ENCODE assay signal across 8 cellular contexts in genomic region chr12:7961395-7962188, GRCh38. TPM values are rescaled to one million over a fixed set of nuclear protein-coding genes. Genes with fewer than 3 reads are reported as not detected.
DNase-seq lines count a peak whose midpoint lies in the region; ATAC-seq and TF ChIP-seq lines count a peak whose summit lies in the region.

No MANE protein-coding gene starts in this region.

- H2BK20ac ChIP-seq in IMR-90 (ENCODE audit: low read depth, low read length), result no peak overlapping the region

- no peaks in the 10 kb centered on the region for H3K27me3 ChIP-seq in CD4-positive, CD25-positive, alpha-beta regulatory T cell (ENCODE audit: control insufficient read depth, insufficient read depth, low read length)
- no peaks in the 10 kb centered on the region for H3K27me3 ChIP-seq in IMR-90 (ENCODE audit: control insufficient read depth, insufficient read depth, low read length)
- no peaks in the 10 kb centered on the region for H3K27me3 ChIP-seq in colonic mucosa

- intact Hi-C loops in IMR-90 (cut with micrococcal nuclease), result loop anchor here (2.0 kb wide), 1 partner anchor 33 kb away; no protein-coding TSS in a partner anchor
- intact Hi-C loops in colonic mucosa (cut with DNase I), result no loop called here

- no peak for DNase-seq in CD4-positive, CD25-positive, alpha-beta regulatory T cell
- peak; percentile 88 for DNase-seq in IMR-90
- no peak for DNase-seq in colonic mucosa
- DNase-seq in neural crest cell (ENCODE audit: low read depth, low spot score), result no peak
- no peak for DNase-seq in DMS 273 (lab: John Stamatoyannopoulos, UW; ENCODE audit: unreplicated experiment)
- DNase-seq in NCI-H2171 treated with DMSO at 0.1 percent for 48 hours (lab: John Stamatoyannopoulos, UW), result no peak

- no peaks in the 10 kb centered on the region for H3K36me3 ChIP-seq in CD4-positive, CD25-positive, alpha-beta regulatory T cell (ENCODE audit: control insufficient read depth, insufficient read depth, low read length)
- H3K36me3 ChIP-seq in IMR-90 (ENCODE audit: control insufficient read depth, insufficient read depth, low read length) (no peaks in the 10 kb centered on the region), colonic mucosa (no peaks in the 10 kb centered on the region)

- H2BK15ac ChIP-seq in IMR-90 (ENCODE audit: low read depth, low read length), result peak overlapping the region; percentile 13; the same call in 1 of the 3 replicates

- H3K27ac ChIP-seq in CD4-positive, CD25-positive, alpha-beta regulatory T cell (ENCODE audit: insufficient read depth, low read length, poor library complexity, severe bottlenecking), result peak overlapping the region; percentile 92
- H3K27ac ChIP-seq in IMR-90 (ENCODE audit: insufficient read depth, low read length) (peak overlapping the region; percentile 78), colonic mucosa (peak overlapping the region; percentile 66)

- BruUV-seq in IMR-90 (replicated peaks; lab: Mats Ljungman, UMichigan), result no TSS peak

- TF ChIP-seq POLR2A in IMR-90 (IDR thresholded peaks at IDR 0.05; ENCODE audit: low read depth, low read length), result no peak

- no peaks in the 10 kb centered on the region for H3K9me3 Mint-ChIP-seq in CD4-positive, CD25-positive, alpha-beta regulatory T cell
- H3K9me3 Mint-ChIP-seq in neural crest cell, result no peaks in the 10 kb centered on the region

- H4K20me1 ChIP-seq in IMR-90 (ENCODE audit: insufficient read depth, low read length), result no peaks in the 10 kb centered on the region

- H3K79me1 ChIP-seq in IMR-90 (ENCODE audit: low read depth in 1 of 2, low read length in 2 of 2), result no peaks in the 10 kb centered on the region; a peak in 1 of 4 replicates

- H3K27me3 Mint-ChIP-seq in CD4-positive, CD25-positive, alpha-beta regulatory T cell, result no peaks in the 10 kb centered on the region
- H3K27me3 Mint-ChIP-seq in neural crest cell (ENCODE audit: low read depth), result no peaks in the 10 kb centered on the region

- no peak for TF ChIP-seq RAD21 in IMR-90 (IDR thresholded peaks at IDR 0.05; ENCODE audit: low read length)

- no peak overlapping the region for H3K14ac ChIP-seq in IMR-90 (replicated peaks; ENCODE audit: low read depth, low read length)

- H3K9ac ChIP-seq in IMR-90 (ENCODE audit: low read depth, low read length), result no peak overlapping the region; the same call in 1 of the 2 replicates
- no peak overlapping the region for H3K9ac ChIP-seq in colonic mucosa (ENCODE audit: low read depth in 2 of 2, low read length in 2 of 2)

- H3K56ac ChIP-seq in IMR-90 (ENCODE audit: extremely low read depth, insufficient read depth, low read length), result no peak overlapping the region

- no peaks in the 10 kb centered on the region for H3K36me3 Mint-ChIP-seq in CD4-positive, CD25-positive, alpha-beta regulatory T cell
- H3K36me3 Mint-ChIP-seq in neural crest cell (ENCODE audit: low read depth), result no peaks in the 10 kb centered on the region

- in situ Hi-C loops in IMR-90 (cut with MboI; ENCODE audit: low sequenced_read_pairs), result no loop called here

- H2BK5ac ChIP-seq in IMR-90 (ENCODE audit: low read depth, low read length, poor library complexity, severe bottlenecking), result peak overlapping the region; percentile 99

- dilution Hi-C loops in IMR-90 (cut with HindIII; ENCODE audit: low sequenced_read_pairs, unreplicated experiment), result no loop called here

- H2AFZ ChIP-seq in IMR-90 (replicated peaks; ENCODE audit: low read length, poor library complexity), result no peak overlapping the region

- peak overlapping the region; percentile 83 for H2AK5ac ChIP-seq in IMR-90 (ENCODE audit: low read depth, low read length)

- H3K4me2 ChIP-seq in IMR-90 (ENCODE audit: low read depth, low read length), result peak overlapping the region; percentile 84

- peak overlapping the region; percentile 52 to 91 (median 59) for H3K27ac Mint-ChIP-seq in CD4-positive, CD25-positive, alpha-beta regulatory T cell
- H3K27ac Mint-ChIP-seq in neural crest cell (ENCODE audit: unreplicated experiment), result no peak overlapping the region

- H2AK9ac ChIP-seq in IMR-90 (replicated peaks; ENCODE audit: low read depth, low read length, poor library complexity), result no peak overlapping the region

- no peak for ATAC-seq in CD4-positive, CD25-positive, alpha-beta regulatory T cell (ENCODE audit: low read depth in 2 of 2)
- ATAC-seq in IMR-90 (ENCODE audit: low read depth), result peak; percentile 63
- no peak for ATAC-seq in HG03457 (IDR thresholded peaks at IDR 0.05; ENCODE audit: unreplicated experiment)
- ATAC-seq in HG03521 (IDR thresholded peaks at IDR 0.05; ENCODE audit: unreplicated experiment), result no peak

- peak overlapping the region; percentile 71 for H3K4ac ChIP-seq in IMR-90 (ENCODE audit: low read depth, low read length)

- peaks cover 14 to 48% (median 37%) of the 10 kb centered on the region in 4 donors for H3K4me1 Mint-ChIP-seq in CD4-positive, CD25-positive, alpha-beta regulatory T cell
- H3K4me1 Mint-ChIP-seq in neural crest cell, result peaks cover 27% of the 10 kb centered on the region

- TF ChIP-seq CTCF in IMR-90 (conservative IDR thresholded peaks at IDR 0.05; ENCODE audit: low read depth, low read length) (no peak), colonic mucosa (IDR thresholded peaks at IDR 0.05) (no peak), neural crest cell (conservative IDR thresholded peaks at IDR 0.05) (no peak)

- no peak overlapping the region for H4K91ac ChIP-seq in IMR-90 (ENCODE audit: insufficient read depth, low read depth, low read length)

- H3K9me1 ChIP-seq in IMR-90 (ENCODE audit: insufficient read depth, low read length), result peaks cover 3% of the 10 kb centered on the region; the same call in 1 of the 2 replicates

- peak overlapping the region; percentile 89 to 93 (median 92) for H3K4me3 Mint-ChIP-seq in CD4-positive, CD25-positive, alpha-beta regulatory T cell
- H3K4me3 Mint-ChIP-seq in neural crest cell, result peak overlapping the region; percentile 31

- POLR2A ChIA-PET in IMR-90 (lab: Charles Lee; ENCODE audit: unreplicated experiment), result interaction anchor here (2.2 kb wide), 1 partner anchor 26 kb away, joined by 81 read pairs; the partner anchor contains the start of gene SLC2A3

- H2BK120ac ChIP-seq in IMR-90 (ENCODE audit: low read depth, low read length), result peak overlapping the region; percentile 4; the same call in 1 of the 2 replicates

- no peak overlapping the region for H3K23ac ChIP-seq in IMR-90 (ENCODE audit: low read depth, low read length)

- H4K5ac ChIP-seq in IMR-90 (ENCODE audit: low read depth, low read length), result peak overlapping the region; percentile 52

- 50% methylated on average over 2 of the region's 12 CpGs; no CpG with 5 or more reads in 1 of the 2 experiments for WGBS in IMR-90 (ENCODE audit: extremely low coverage in 2 of 2, insufficient read length in 1 of 2), 2 experiments

- peak overlapping the region in 1 of 2 experiments; percentile 42; a peak in 2 of 4 replicates for H4K8ac ChIP-seq in IMR-90 (ENCODE audit: low read depth in 2 of 2, low read length in 2 of 2)

- no peaks in the 10 kb centered on the region for H3K9me3 ChIP-seq in CD4-positive, CD25-positive, alpha-beta regulatory T cell (ENCODE audit: control insufficient read depth in 2 of 2, low read length in 2 of 2)
- no peaks in the 10 kb centered on the region for H3K9me3 ChIP-seq in IMR-90 (ENCODE audit: control insufficient read depth, insufficient read depth, low read length)
- no peaks in the 10 kb centered on the region for H3K9me3 ChIP-seq in colonic mucosa

- H3K4me1 ChIP-seq in CD4-positive, CD25-positive, alpha-beta regulatory T cell (ENCODE audit: control insufficient read depth, insufficient read depth, low read length, poor library complexity, severe bottlenecking), result peaks cover 28% of the 10 kb centered on the region
- peaks cover 14% of the 10 kb centered on the region for H3K4me1 ChIP-seq in IMR-90 (ENCODE audit: control insufficient read depth, insufficient read depth, low read length)
- no peaks in the 10 kb centered on the region for H3K4me1 ChIP-seq in colonic mucosa

- peak overlapping the region; percentile 90 for H3K4me3 ChIP-seq in CD4-positive, CD25-positive, alpha-beta regulatory T cell (ENCODE audit: low read depth, low read length)
- no peak overlapping the region for H3K4me3 ChIP-seq in IMR-90 (ENCODE audit: insufficient read depth, low read depth, low read length)
- no peak overlapping the region for H3K4me3 ChIP-seq in colonic mucosa

- CTCF ChIA-PET in IMR-90 (lab: Yijun Ruan, JAX), result interaction anchor here (0.8 to 2.1 kb wide), 4 partner anchors 9 to 32 kb away, joined by 3 to 12 read pairs (median 8); partner anchors contain the start of gene SLC2A3

- H3K18ac ChIP-seq in IMR-90 (ENCODE audit: low read depth, low read length), result peak overlapping the region; percentile 43; the same call in 1 of the 2 replicates

TF ChIP-seq in IMR-90, 13 proteins besides CTCF, POLR2A, EP300 and RAD21:
- no peak for TF ChIP-seq MAZ (IDR thresholded peaks at IDR 0.05; ENCODE audit: borderline replicate concordance, low read depth, low read length)
- 0 out of 2 replicates have a peak, but pooled peaks have one; percentile 19 for TF ChIP-seq BHLHE40 (IDR thresholded peaks at IDR 0.05; ENCODE audit: low read depth, low read length)

RNA-seq across cellular contexts. Expression of gene SLC2A3, which starts 25.6 kb away (rescaled TPM):
- total RNA-seq in CD4-positive, CD25-positive, alpha-beta regulatory T cell, result 947 TPM
- polyA plus RNA-seq in CD4-positive, CD25-positive, alpha-beta regulatory T cell, result 100 to 1,000 TPM in 3 of 4 donors, 10 to 100 TPM in 1; 96.9 to 128 (median 103) TPM
- total RNA-seq in IMR-90 (2012; rRNA removed), result 54.8 and 113 TPM in 2 replicates
- polyA plus RNA-seq in IMR-90 (2012; rRNA removed), result 38.2 and 46.1 TPM in 2 replicates
- polyA plus RNA-seq in IMR-90 (2012; cell fraction: cytosol; rRNA removed), result 19.4 and 27.9 TPM in 2 replicates
- polyA plus RNA-seq in IMR-90 (2012; cell fraction: nucleus; rRNA removed; ENCODE audit: low replicate concordance), result 44.9 and 179 TPM in 2 replicates
- 10 to 100 TPM; 21.6 to 29.0 TPM for total RNA-seq in colonic mucosa
- 50.6 and 52.2 TPM in 2 replicates for total RNA-seq in neural crest cell
